Comparison of ENCODE assay signal across 16 cellular contexts in the genomic region with DNA sequence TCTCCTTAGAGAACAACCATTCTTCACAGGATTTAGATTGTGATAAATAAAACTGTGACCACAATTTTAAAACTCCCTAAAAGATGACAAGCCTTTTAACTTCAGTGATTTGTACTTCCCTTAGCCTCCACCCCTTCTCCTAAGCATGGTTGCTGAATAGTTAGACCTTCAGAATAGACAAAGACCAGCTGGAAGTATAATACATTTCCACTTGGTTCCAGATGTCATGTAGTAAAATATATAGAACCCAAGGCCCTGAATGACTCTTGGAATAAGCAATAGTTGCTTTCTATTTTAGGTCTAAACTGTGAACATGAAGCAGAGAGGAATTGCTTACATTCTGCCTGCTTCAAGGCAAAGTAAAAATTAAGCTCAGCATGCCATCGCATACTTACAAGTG.
DNase-seq lines count a peak whose midpoint lies in the region; TF ChIP-seq lines count a peak whose summit lies in the region.
"Had no signal": no experiment of that assay in that cellular context is flagged by ENCODE, and none has a peak within 500 bp of the region (broad histone marks: within the 10 kb centered on the region; RNA-seq: fewer than 3 reads in every experiment).

No MANE protein-coding gene starts in this region.

- H3K27me3 ChIP-seq in esophagus muscularis mucosa (no peaks in the 10 kb centered on the region), mesenchymal stem cell (ENCODE audit: control insufficient read depth in 1 of 2, insufficient read depth in 1 of 2, low read length in 2 of 2) (no peaks in the 10 kb centered on the region), Peyer's patch (no peaks in the 10 kb centered on the region)
- H3K27me3 ChIP-seq in CD4-positive, alpha-beta memory T cell (ENCODE audit: insufficient read depth, low read length): no peaks in the 10 kb centered on the region
- H3K27me3 ChIP-seq: BLaER1 had no signal

- H3K9me3 ChIP-seq in esophagus muscularis mucosa (no peaks in the 10 kb centered on the region), mesenchymal stem cell (ENCODE audit: control insufficient read depth, low read length) (no peaks in the 10 kb centered on the region), Peyer's patch (no peaks in the 10 kb centered on the region)
- H3K9me3 ChIP-seq in CD4-positive, alpha-beta memory T cell (ENCODE audit: control insufficient read depth in 1 of 2, low read length in 2 of 2): no peaks in the 10 kb centered on the region
- H3K9me3 ChIP-seq: BLaER1, HAP-1 had no signal

- H3K27ac Mint-ChIP-seq in CD4-positive, alpha-beta memory T cell: no peak overlapping the region
- H3K27ac Mint-ChIP-seq: CD14-positive monocyte; CD8-positive, alpha-beta T cell had no signal

- H2BK12ac ChIP-seq in mesenchymal stem cell (ENCODE audit: low read length in 2 of 2): no peak overlapping the region

- peaks cover 0 to 1% (median 0%) of the 10 kb centered on the region in 8 donors for H3K9me3 Mint-ChIP-seq in CD4-positive, alpha-beta memory T cell
- H3K9me3 Mint-ChIP-seq: CD8-positive, alpha-beta T cell had no signal

- no peak overlapping the region for H2BK120ac ChIP-seq in mesenchymal stem cell (ENCODE audit: low read depth, low read length)

- H2AFZ ChIP-seq in mesenchymal stem cell (ENCODE audit: low read depth, low read length): no peak overlapping the region
- H2AFZ ChIP-seq: GM23248 had no signal

- H3K4me3 Mint-ChIP-seq in CD4-positive, alpha-beta memory T cell: no peak overlapping the region
- H3K4me3 Mint-ChIP-seq: CD14-positive monocyte; CD8-positive, alpha-beta T cell had no signal

- DNase-seq in AG10803 (ENCODE audit: low read depth) (peak; percentile 16), esophagus muscularis mucosa (ENCODE audit: extremely low spot score) (no peak), mesenchymal stem cell (peak; percentile 39), renal cortical epithelial cell (ENCODE audit: low read depth) (peak; percentile 32), activated gamma-delta T cell treated with Interleukin-2 at 50 U/mL for 16 hours (no peak), NCI-H446 (lab: John Stamatoyannopoulos, UW) (no peak), Peyer's patch (no peak)
- no peak for DNase-seq in CD4-positive, alpha-beta memory T cell
- DNase-seq: Calu3; CD8-positive, alpha-beta T cell; GM23248; IMR-90 had no signal

- TF ChIP-seq EP300 in esophagus muscularis mucosa (IDR thresholded peaks at IDR 0.05): no peak

- no peaks in the 10 kb centered on the region for H3K36me3 ChIP-seq in esophagus muscularis mucosa
- no peaks in the 10 kb centered on the region for H3K36me3 ChIP-seq in mesenchymal stem cell (ENCODE audit: control insufficient read depth in 1 of 2, insufficient read depth in 2 of 2, low read depth in 1 of 2, low read length in 2 of 2)
- no peaks in the 10 kb centered on the region for H3K36me3 ChIP-seq in CD4-positive, alpha-beta memory T cell (ENCODE audit: insufficient read depth, low read length)
- H3K36me3 ChIP-seq in Peyer's patch: no peaks in the 10 kb centered on the region
- H3K36me3 ChIP-seq: BLaER1, HAP-1 had no signal

- H3K4me3 ChIP-seq in AG10803 (ENCODE audit: low read length) (no peak overlapping the region), esophagus muscularis mucosa (no peak overlapping the region), mesenchymal stem cell (ENCODE audit: insufficient read depth in 1 of 2, low read depth in 1 of 2, low read length in 2 of 2) (no peak overlapping the region), Peyer's patch (no peak overlapping the region)
- H3K4me3 ChIP-seq in CD4-positive, alpha-beta memory T cell (ENCODE audit: low read length in 2 of 2): no peak overlapping the region
- H3K4me3 ChIP-seq: BLaER1, GM23248, HAP-1, K562 had no signal

- H3K27me3 Mint-ChIP-seq in CD4-positive, alpha-beta memory T cell: peaks cover 0 to 3% of the 10 kb centered on the region in 2 donors

- CTCF ChIA-PET in CD4-positive, alpha-beta memory T cell (lab: Charles Lee; ENCODE audit: partially characterized antibody): no interaction called here

- no peak overlapping the region for H2BK5ac ChIP-seq in mesenchymal stem cell (ENCODE audit: low read depth, low read length, poor library complexity, severe bottlenecking)

- intact Hi-C loops in esophagus muscularis mucosa (cut with DNase I): no loop called here
- intact Hi-C loops in CD4-positive, alpha-beta memory T cell (cut with micrococcal nuclease): no loop called here

- no peak overlapping the region for H2BK15ac ChIP-seq in mesenchymal stem cell (ENCODE audit: low read depth, poor library complexity, severe bottlenecking)

- 44% methylated on average over 1 of the region's 1 CpG for WGBS in esophagus muscularis mucosa
- 86% methylated on average over 1 of the region's 1 CpG for WGBS in mesenchymal stem cell

- no peak overlapping the region for H3K18ac ChIP-seq in mesenchymal stem cell (ENCODE audit: low read depth in 1 of 2, low read length in 2 of 2)

- H3K14ac ChIP-seq in mesenchymal stem cell (ENCODE audit: low read length in 2 of 2): no peak overlapping the region

- H2AK5ac ChIP-seq in mesenchymal stem cell (ENCODE audit: low read length, severe bottlenecking): no peak overlapping the region

- H4K8ac ChIP-seq in mesenchymal stem cell (ENCODE audit: low read length): no peak overlapping the region

- H3K27ac ChIP-seq in esophagus muscularis mucosa (replicated peaks in 1 of 4): peak overlapping the region; percentile 9 to 45 (median 20)
- H3K27ac ChIP-seq in mesenchymal stem cell (ENCODE audit: low read length, poor library complexity, severe bottlenecking): no peak overlapping the region
- H3K27ac ChIP-seq in CD4-positive, alpha-beta memory T cell (ENCODE audit: low read depth, low read length): no peak overlapping the region
- no peak overlapping the region for H3K27ac ChIP-seq in Peyer's patch
- H3K27ac ChIP-seq: BLaER1, GM23248 had no signal

- no peaks in the 10 kb centered on the region for H3K79me1 ChIP-seq in mesenchymal stem cell (replicated peaks; ENCODE audit: low read length, poor library complexity, severe bottlenecking)

- no peak overlapping the region for H4K91ac ChIP-seq in mesenchymal stem cell (ENCODE audit: low read length)

- no peak overlapping the region for H3K23ac ChIP-seq in mesenchymal stem cell (ENCODE audit: low read length in 2 of 2)

- no peak overlapping the region for H3K4me2 ChIP-seq in mesenchymal stem cell (ENCODE audit: low read length, poor library complexity, severe bottlenecking)
- H3K4me2 ChIP-seq: BLaER1 had no signal

- peaks cover 0 to 2% (median 0%) of the 10 kb centered on the region in 4 donors for H3K4me1 Mint-ChIP-seq in CD4-positive, alpha-beta memory T cell

- H3K4me1 ChIP-seq in esophagus muscularis mucosa (peaks cover 2 to 50% (median 27%) of the 10 kb centered on the region in 4 donors), mesenchymal stem cell (ENCODE audit: control insufficient read depth, insufficient read depth, low read depth, low read length) (peaks cover 6% of the 10 kb centered on the region), Peyer's patch (no peaks in the 10 kb centered on the region)
- no peaks in the 10 kb centered on the region for H3K4me1 ChIP-seq in CD4-positive, alpha-beta memory T cell (ENCODE audit: insufficient read depth, low read length)

- no peak overlapping the region for H3K4ac ChIP-seq in mesenchymal stem cell (ENCODE audit: low read depth in 1 of 2, low read length in 2 of 2)

- POLR2A ChIA-PET in CD4-positive, alpha-beta memory T cell (lab: Charles Lee; ENCODE audit: partially characterized antibody): no interaction called here

- no peaks in the 10 kb centered on the region for H3K36me3 Mint-ChIP-seq in CD4-positive, alpha-beta memory T cell
- H3K36me3 Mint-ChIP-seq: CD8-positive, alpha-beta T cell had no signal

- TF ChIP-seq POLR2A in esophagus muscularis mucosa (IDR thresholded peaks at IDR 0.05; ENCODE audit: low read depth): no peak
- no peak for TF ChIP-seq POLR2A in Peyer's patch (IDR thresholded peaks at IDR 0.05)

- TF ChIP-seq CTCF in AG10803 (conservative IDR thresholded peaks at IDR 0.05; ENCODE audit: low read length): no peak
- no peak for TF ChIP-seq CTCF in esophagus muscularis mucosa (IDR thresholded peaks at IDR 0.05)
- TF ChIP-seq CTCF in Peyer's patch (IDR thresholded peaks at IDR 0.05): no peak

- H3K9ac ChIP-seq in mesenchymal stem cell (ENCODE audit: low read length): no peak overlapping the region
- H3K9ac ChIP-seq: BLaER1, GM23248 had no signal

Comparison
In these comparisons a context has a peak if more than half of its experiments do, and no peak if none do; other contexts are left out.
1. DNase-seq: peak in AG10803 (single experiment), mesenchymal stem cell (single experiment) and renal cortical epithelial cell (single experiment); none in esophagus muscularis mucosa (single experiment), CD4-positive, alpha-beta memory T cell (0 of 5), activated gamma-delta T cell treated with Interleukin-2 at 50 U/mL for 16 hours (single experiment), NCI-H446 (0 of 2) and Peyer's patch (0 of 3).
2. H3K27ac ChIP-seq: peak in esophagus muscularis mucosa (4 of 4); none in mesenchymal stem cell (single experiment), CD4-positive, alpha-beta memory T cell (single experiment) and Peyer's patch (0 of 4).